In genomic region chr1:55155522-55155921, GRCh38 we compare ENCODE assay signal across 10 cellular contexts. TPM values are rescaled to one million over a fixed set of nuclear protein-coding genes. Genes with fewer than 3 reads are reported as not detected.
DNase-seq lines count a peak whose midpoint lies in the region; ATAC-seq, FAIRE-seq and TF ChIP-seq lines count a peak whose summit lies in the region.
"Had no signal": no experiment of that assay in that cellular context is flagged by ENCODE, and none has a peak within 500 bp of the region (broad histone marks: within the 10 kb centered on the region; RNA-seq: fewer than 3 reads in every experiment).

No MANE protein-coding gene starts in this region.

- CTCF ChIA-PET in naive thymus-derived CD4-positive, alpha-beta T cell (lab: Charles Lee), result no interaction called here

- no peak overlapping the region for H3K27ac ChIP-seq in colonic mucosa
- no peak overlapping the region for H3K27ac ChIP-seq in naive thymus-derived CD4-positive, alpha-beta T cell (ENCODE audit: low read depth, low read length)
- H3K27ac ChIP-seq: ascending aorta had no signal

- no peaks in the 10 kb centered on the region for H3K27me3 Mint-ChIP-seq in naive thymus-derived CD4-positive, alpha-beta T cell

- DNase-seq in ELF-1 (ENCODE audit: low read depth, low spot score) (peak; percentile 20), NCI-H2029 treated with DMSO at 0.1 percent for 48 hours (lab: John Stamatoyannopoulos, UW) (peak; percentile 54), colonic mucosa (peak; percentile 73), NCI-H1436 (lab: John Stamatoyannopoulos, UW) (no peak), ecto neural progenitor cell (ENCODE audit: low spot score) (no peak), GM12892 (ENCODE audit: insufficient read length) (no peak)
- peak in 1 of 9 donors; percentile 2 for DNase-seq in naive thymus-derived CD4-positive, alpha-beta T cell

- POLR2A ChIA-PET in naive thymus-derived CD4-positive, alpha-beta T cell (lab: Charles Lee), result no interaction called here

- no peaks in the 10 kb centered on the region for H3K9me3 ChIP-seq in colonic mucosa
- H3K9me3 ChIP-seq in naive thymus-derived CD4-positive, alpha-beta T cell (ENCODE audit: control insufficient read depth in 2 of 3, low read length in 3 of 3), result no peaks in the 10 kb centered on the region
- H3K9me3 ChIP-seq: ascending aorta had no signal

- no peak for FAIRE-seq in GM12892 (lab: Jason Lieb, UNC)
- FAIRE-seq: GM18507 had no signal

- no peaks in the 10 kb centered on the region for H3K27me3 ChIP-seq in colonic mucosa
- no peaks in the 10 kb centered on the region for H3K27me3 ChIP-seq in naive thymus-derived CD4-positive, alpha-beta T cell (ENCODE audit: control insufficient read depth in 2 of 2, insufficient read depth in 2 of 2, low read length in 2 of 2)
- H3K27me3 ChIP-seq: ascending aorta had no signal

- H3K4me3 ChIP-seq in colonic mucosa, result no peak overlapping the region
- H3K4me3 ChIP-seq in naive thymus-derived CD4-positive, alpha-beta T cell (ENCODE audit: low read length), result no peak overlapping the region
- H3K4me3 ChIP-seq: ascending aorta had no signal

- ATAC-seq in naive thymus-derived CD4-positive, alpha-beta T cell, result no peak
- no peak for ATAC-seq in GM21723 (IDR thresholded peaks at IDR 0.05; ENCODE audit: unreplicated experiment)

- H3K4me1 ChIP-seq in colonic mucosa, result no peaks in the 10 kb centered on the region
- peaks cover 16 to 23% of the 10 kb centered on the region in 2 donors for H3K4me1 ChIP-seq in naive thymus-derived CD4-positive, alpha-beta T cell (ENCODE audit: control insufficient read depth in 2 of 2, insufficient read depth in 2 of 2, low read length in 2 of 2)
- H3K4me1 ChIP-seq: ascending aorta had no signal

- H3K4me1 Mint-ChIP-seq in naive thymus-derived CD4-positive, alpha-beta T cell, result peaks cover 11 to 45% (median 32%) of the 10 kb centered on the region in 7 donors

- intact Hi-C loops in colonic mucosa (cut with DNase I), result no loop called here
- intact Hi-C loops in naive thymus-derived CD4-positive, alpha-beta T cell (cut with micrococcal nuclease), result no loop called here

- H3K36me3 Mint-ChIP-seq in naive thymus-derived CD4-positive, alpha-beta T cell, result peaks cover 12 to 52% (median 40%) of the 10 kb centered on the region in 5 donors

- H3K9me3 Mint-ChIP-seq in naive thymus-derived CD4-positive, alpha-beta T cell, result peaks cover 0 to 5% (median 0%) of the 10 kb centered on the region in 11 donors

- no peak overlapping the region for H3K4me3 Mint-ChIP-seq in naive thymus-derived CD4-positive, alpha-beta T cell

- TF ChIP-seq CTCF in colonic mucosa (IDR thresholded peaks at IDR 0.05), result no peak

- no peak for TF ChIP-seq POLR2A in GM12892 (IDR thresholded peaks at IDR 0.05; ENCODE audit: low read depth, low read length)

- no peaks in the 10 kb centered on the region for H3K36me3 ChIP-seq in colonic mucosa
- H3K36me3 ChIP-seq in naive thymus-derived CD4-positive, alpha-beta T cell (ENCODE audit: control insufficient read depth in 2 of 3, insufficient read depth in 3 of 3, low read length in 3 of 3), result peaks cover 8 to 54% (median 31%) of the 10 kb centered on the region in 3 experiments

- H3K9ac ChIP-seq in colonic mucosa (ENCODE audit: low read depth in 2 of 2, low read length in 2 of 2), result no peak overlapping the region

- peak overlapping the region in 7 of 9 donors; percentile 6 to 67 (median 46) for H3K27ac Mint-ChIP-seq in naive thymus-derived CD4-positive, alpha-beta T cell

RNA-seq across cellular contexts. Expression of gene USP24, which starts 59.6 kb away (rescaled TPM):
- 10 to 100 TPM; 31.8 to 34.9 TPM for total RNA-seq in colonic mucosa
- total RNA-seq in naive thymus-derived CD4-positive, alpha-beta T cell, result 10 to 100 TPM; 47.3 to 91.4 (median 75.4) TPM
- polyA plus RNA-seq in naive thymus-derived CD4-positive, alpha-beta T cell, result 10 to 100 TPM in 1 of 2 donors, 1 to 10 TPM in 1; 4.7 to 10.3 TPM
- 15.8 TPM for polyA plus RNA-seq in GM12892 (2012; ENCODE audit: missing spikeins)

Comparison
In these comparisons a context has a peak if more than half of its experiments do, and no peak if none do; other contexts are left out.
1. DNase-seq: peak in ELF-1 (single experiment), NCI-H2029 treated with DMSO at 0.1 percent for 48 hours (single experiment) and colonic mucosa (single experiment); none in NCI-H1436 (single experiment), ecto neural progenitor cell (single experiment) and GM12892 (single experiment).